7 cellular contexts compared by ENCODE assay signal in genomic region chr16:7231762-7232161, GRCh38.
"Had no signal": no experiment of that assay in that cellular context is flagged by ENCODE, and none has a peak within 500 bp of the region (broad histone marks: within the 10 kb centered on the region; RNA-seq: fewer than 3 reads in every experiment).

No MANE protein-coding gene starts in this region.

- H3K27ac ChIP-seq: HL-60, KMS-11 had no signal

- DNase-seq: IMR-90, KBM-7, KG1 had no signal

- H3K4me3 ChIP-seq: K562 had no signal

- H3K9ac ChIP-seq: KMS-11 had no signal

- H3K4me2 ChIP-seq: KMS-11 had no signal

- ATAC-seq: K562 had no signal

- FAIRE-seq: HTR-8/SVneo, K562 had no signal
